ENCODE assay signal across 14 cellular contexts in the genomic region with DNA sequence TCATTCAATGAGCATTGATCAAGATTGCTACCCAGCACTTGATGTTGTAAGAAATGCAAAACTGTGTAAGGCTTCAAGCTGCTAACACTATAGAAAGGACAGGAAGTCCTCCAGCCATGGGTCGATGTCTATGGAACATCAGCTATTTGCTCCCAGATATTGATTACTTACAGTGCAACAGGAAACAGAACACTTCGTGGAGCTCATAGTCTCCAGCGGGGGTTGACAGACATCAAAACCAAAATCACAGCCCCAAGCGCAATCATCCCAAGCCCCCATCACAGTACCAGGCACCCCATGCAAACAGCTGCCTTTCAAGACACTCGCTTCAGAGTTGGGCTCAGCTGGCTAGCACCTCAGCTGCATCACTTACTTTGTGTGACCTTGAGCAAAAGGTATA. TPM values are rescaled to one million over a fixed set of nuclear protein-coding genes. Genes with fewer than 3 reads are reported as not detected.
DNase-seq lines count a peak whose midpoint lies in the region; ATAC-seq, FAIRE-seq and TF ChIP-seq lines count a peak whose summit lies in the region.
"Had no signal": no experiment of that assay in that cellular context is flagged by ENCODE, and none has a peak within 500 bp of the region (broad histone marks: within the 10 kb centered on the region; RNA-seq: fewer than 3 reads in every experiment).

No MANE protein-coding gene starts in this region.

- CTCF ChIA-PET in HepG2 (lab: Yijun Ruan, JAX; ENCODE audit: low intra/inter-chr PET ratio, low total read pairs): no interaction called here
- CTCF ChIA-PET in activated naive CD4-positive, alpha-beta T cell treated with anti-CD3 and anti-CD28 coated beads, Interleukin-2, amount 10 ng/mL, durations not matched to agents 7 days and 5 days (lab: Charles Lee): interaction anchor here (1.0 to 1.6 kb wide), 3 partner anchors 9 to 83 kb away, joined by 4 read pairs; no protein-coding TSS in a partner anchor

- no TSS peak for BruUV-seq in HepG2 (replicated peaks; lab: Mats Ljungman, UMichigan)

- DNase-seq in GM23338 (ENCODE audit: low spot score) (no peak), HepG2 (ENCODE audit: low spot score) (peak; percentile 54), OCI-M2 (lab: John Stamatoyannopoulos, UW; ENCODE audit: unreplicated experiment) (no peak), NCI-H2107 (lab: John Stamatoyannopoulos, UW) (no peak)
- no peak for DNase-seq in activated T-helper 2 cell treated with anti-CD3 and anti-CD28 coated beads, Interferon-gamma antibody, Interleukin-2, Interleukin-4, amounts not matched to agents 10 μg/mL and 5 μg/mL and 100 μg/mL, durations not matched to agents 14 hours and 24 hours and 36 hours (ENCODE audit: low spot score)
- DNase-seq in stimulated activated effector memory CD8-positive, alpha-beta T cell treated with anti-CD3 and anti-CD28 coated beads, Interleukin-12 subunit alpha, Interleukin-12 subunit beta, amount 100 ng/mL, for 72 hours (ENCODE audit: low spot score in 2 of 2): no peak
- no peak for DNase-seq in activated naive CD4-positive, alpha-beta T cell treated with anti-CD3 and anti-CD28 coated beads, Interleukin-2, amount 10 ng/mL, durations not matched to agents 7 days and 5 days
- DNase-seq: activated T-cell treated with anti-CD3 and anti-CD28 coated beads for 4 hours, DMS79, left colon, NCI-H1417 treated with DMSO at 0.1 percent for 48 hours had no signal

- H3K9me3 ChIP-seq in HepG2 (ENCODE audit: low read length): no peaks in the 10 kb centered on the region

- H3K4me3 ChIP-seq in GM23338 (no peak overlapping the region), HepG2 (replicated peaks in 1 of 3; ENCODE audit: insufficient read depth in 1 of 3, low read depth in 2 of 3, low read length in 3 of 3) (no peak overlapping the region; a peak in 2 of 6 replicates)
- H3K4me3 ChIP-seq: cardiac muscle cell had no signal

- H3K9me3 Mint-ChIP-seq in GM23338: no peaks in the 10 kb centered on the region
- no peaks in the 10 kb centered on the region for H3K9me3 Mint-ChIP-seq in activated T-helper 2 cell treated with anti-CD3 and anti-CD28 coated beads, Interferon-gamma antibody, Interleukin-2, Interleukin-4, amounts not matched to agents 10 μg/mL and 5 μg/mL and 100 μg/mL, durations not matched to agents 14 hours and 24 hours and 36 hours
- no peaks in the 10 kb centered on the region for H3K9me3 Mint-ChIP-seq in stimulated activated effector memory CD8-positive, alpha-beta T cell treated with anti-CD3 and anti-CD28 coated beads, Interleukin-12 subunit alpha, Interleukin-12 subunit beta, amount 100 ng/mL, for 72 hours
- H3K9me3 Mint-ChIP-seq in activated naive CD4-positive, alpha-beta T cell treated with anti-CD3 and anti-CD28 coated beads, Interleukin-2, amount 10 ng/mL, durations not matched to agents 7 days and 5 days: no peaks in the 10 kb centered on the region

- intact Hi-C loops in activated T-helper 2 cell treated with anti-CD3 and anti-CD28 coated beads, Interferon-gamma antibody, Interleukin-2, Interleukin-4, amounts not matched to agents 10 μg/mL and 5 μg/mL and 100 μg/mL, durations not matched to agents 14 hours and 24 hours and 36 hours (cut with micrococcal nuclease): loop anchor here (1.0 kb wide), 1 partner anchor 23 kb away; no protein-coding TSS in a partner anchor
- intact Hi-C loops in HepG2 (cut with micrococcal nuclease; ENCODE audit: unreplicated experiment): no loop called here

- no peak for TF ChIP-seq POLR2A in HepG2 (IDR thresholded peaks at IDR 0.05; ENCODE audit: insufficient read depth in 1 of 2, low read depth in 2 of 2, low read length in 2 of 2)

- TF ChIP-seq CTCF in GM23338 (conservative IDR thresholded peaks at IDR 0.05; ENCODE audit: low read depth in 2 of 2) (no peak), HepG2 (CRISPR knock-in tag; IDR thresholded peaks at IDR 0.05) (no peak)

- peaks cover 8% of the 10 kb centered on the region for H3K4me1 Mint-ChIP-seq in GM23338
- peaks cover 15% of the 10 kb centered on the region for H3K4me1 Mint-ChIP-seq in activated T-helper 2 cell treated with anti-CD3 and anti-CD28 coated beads, Interferon-gamma antibody, Interleukin-2, Interleukin-4, amounts not matched to agents 10 μg/mL and 5 μg/mL and 100 μg/mL, durations not matched to agents 14 hours and 24 hours and 36 hours (ENCODE audit: low read depth)
- peaks cover 26% of the 10 kb centered on the region for H3K4me1 Mint-ChIP-seq in stimulated activated effector memory CD8-positive, alpha-beta T cell treated with anti-CD3 and anti-CD28 coated beads, Interleukin-12 subunit alpha, Interleukin-12 subunit beta, amount 100 ng/mL, for 72 hours
- H3K4me1 Mint-ChIP-seq in activated naive CD4-positive, alpha-beta T cell treated with anti-CD3 and anti-CD28 coated beads, Interleukin-2, amount 10 ng/mL, durations not matched to agents 7 days and 5 days: peaks cover 4% of the 10 kb centered on the region

- ATAC-seq in GM23338: no peak
- ATAC-seq in HepG2: peak; percentile 77
- no peak for ATAC-seq in stimulated activated effector memory CD8-positive, alpha-beta T cell treated with anti-CD3 and anti-CD28 coated beads, Interleukin-12 subunit alpha, Interleukin-12 subunit beta, amount 100 ng/mL, for 72 hours
- ATAC-seq in GM18517 (IDR thresholded peaks at IDR 0.05; ENCODE audit: unreplicated experiment): no peak
- ATAC-seq: left colon had no signal

- no peak overlapping the region; the same call in 1 of the 2 replicates for H3K9ac ChIP-seq in HepG2 (ENCODE audit: insufficient read depth, low read depth, low read length)

- H3K4me1 ChIP-seq in GM23338 (ENCODE audit: insufficient read depth) (peaks cover 8% of the 10 kb centered on the region; the same call in 1 of the 2 replicates), HepG2 (ENCODE audit: insufficient read depth, low read length) (peaks cover 100% of the 10 kb centered on the region)

- peak in 1 of 2 experiments; percentile 32; a peak in 1 of 4 replicates for TF ChIP-seq EP300 in HepG2 (IDR thresholded peaks at IDR 0.05; ENCODE audit: low read depth in 2 of 2, low read length in 2 of 2)
- no peak for TF ChIP-seq EP300 in HepG2 (CRISPR knock-in tag; IDR thresholded peaks at IDR 0.05; ENCODE audit: borderline replicate concordance)

- peaks cover 3% of the 10 kb centered on the region for H3K27me3 Mint-ChIP-seq in GM23338 (ENCODE audit: insufficient read depth, low read depth, poor library complexity)
- no peaks in the 10 kb centered on the region for H3K27me3 Mint-ChIP-seq in activated T-helper 2 cell treated with anti-CD3 and anti-CD28 coated beads, Interferon-gamma antibody, Interleukin-2, Interleukin-4, amounts not matched to agents 10 μg/mL and 5 μg/mL and 100 μg/mL, durations not matched to agents 14 hours and 24 hours and 36 hours (ENCODE audit: low read depth)
- H3K27me3 Mint-ChIP-seq in activated naive CD4-positive, alpha-beta T cell treated with anti-CD3 and anti-CD28 coated beads, Interleukin-2, amount 10 ng/mL, durations not matched to agents 7 days and 5 days: peaks cover 4% of the 10 kb centered on the region

- 0 out of 2 replicates have a peak overlapping the region, but pooled peaks have one; percentile 2 for H2AFZ ChIP-seq in GM23338
- no peak overlapping the region for H2AFZ ChIP-seq in HepG2 (ENCODE audit: low read length)

- FAIRE-seq in HepG2 (lab: Jason Lieb, UNC): peak; percentile 26

- no peaks in the 10 kb centered on the region for H3F3A ChIP-seq in GM23338 (replicated peaks; ENCODE audit: low read depth)

- WGBS in HepG2 (ENCODE audit: low lambda C conversion rate): 8% methylated on average over 2 of the region's 5 CpGs

- POLR2A ChIA-PET in HepG2 (lab: Yijun Ruan, JAX): interaction anchor here (1.2 to 4.7 kb wide), 10 partner anchors 8 to 62 kb away, joined by 3 to 54 read pairs (median 10); partner anchors contain the start of gene DUSP1

- H3K27ac ChIP-seq in GM23338 (ENCODE audit: low read depth): no peak overlapping the region
- peak overlapping the region; percentile 28 for H3K27ac ChIP-seq in HepG2 (ENCODE audit: extremely low read length, insufficient read depth, low read length)
- H3K27ac ChIP-seq: cardiac muscle cell, VCaP had no signal

- H3K27ac Mint-ChIP-seq in GM23338: no peak overlapping the region
- peak overlapping the region; percentile 19 for H3K27ac Mint-ChIP-seq in activated T-helper 2 cell treated with anti-CD3 and anti-CD28 coated beads, Interferon-gamma antibody, Interleukin-2, Interleukin-4, amounts not matched to agents 10 μg/mL and 5 μg/mL and 100 μg/mL, durations not matched to agents 14 hours and 24 hours and 36 hours
- H3K27ac Mint-ChIP-seq in stimulated activated effector memory CD8-positive, alpha-beta T cell treated with anti-CD3 and anti-CD28 coated beads, Interleukin-12 subunit alpha, Interleukin-12 subunit beta, amount 100 ng/mL, for 72 hours: peak overlapping the region; percentile 60
- H3K27ac Mint-ChIP-seq in activated naive CD4-positive, alpha-beta T cell treated with anti-CD3 and anti-CD28 coated beads, Interleukin-2, amount 10 ng/mL, durations not matched to agents 7 days and 5 days: no peak overlapping the region

- H3K79me2 ChIP-seq in GM23338 (replicated peaks; ENCODE audit: insufficient read depth) (no peaks in the 10 kb centered on the region), HepG2 (ENCODE audit: insufficient read depth, low read length) (no peaks in the 10 kb centered on the region)

- TF ChIP-seq RAD21 in HepG2 (CRISPR knock-in tag; IDR thresholded peaks at IDR 0.05): no peak

- no peaks in the 10 kb centered on the region for H3K36me3 Mint-ChIP-seq in GM23338 (ENCODE audit: low read depth)
- H3K36me3 Mint-ChIP-seq in activated T-helper 2 cell treated with anti-CD3 and anti-CD28 coated beads, Interferon-gamma antibody, Interleukin-2, Interleukin-4, amounts not matched to agents 10 μg/mL and 5 μg/mL and 100 μg/mL, durations not matched to agents 14 hours and 24 hours and 36 hours (ENCODE audit: low read depth): no peaks in the 10 kb centered on the region
- H3K36me3 Mint-ChIP-seq in stimulated activated effector memory CD8-positive, alpha-beta T cell treated with anti-CD3 and anti-CD28 coated beads, Interleukin-12 subunit alpha, Interleukin-12 subunit beta, amount 100 ng/mL, for 72 hours: no peaks in the 10 kb centered on the region
- H3K36me3 Mint-ChIP-seq in activated naive CD4-positive, alpha-beta T cell treated with anti-CD3 and anti-CD28 coated beads, Interleukin-2, amount 10 ng/mL, durations not matched to agents 7 days and 5 days: no peaks in the 10 kb centered on the region

- H3K4me2 ChIP-seq in GM23338 (peak overlapping the region; percentile 52; the same call in 1 of the 2 replicates), HepG2 (ENCODE audit: low read depth, low read length) (peak overlapping the region; percentile 65)

- in situ Hi-C loops in HepG2 (cut with HindIII; ENCODE audit: extremely low pct_ligation_motif_present, low pct_unique_long_range_greater_than_20kb): no loop called here

- no peaks in the 10 kb centered on the region for H3K27me3 ChIP-seq in GM23338 (ENCODE audit: insufficient read depth)
- no peaks in the 10 kb centered on the region for H3K27me3 ChIP-seq in HepG2 (ENCODE audit: control insufficient read depth in 1 of 2, insufficient read depth in 2 of 2, low read length in 2 of 2)
- H3K27me3 ChIP-seq: cardiac muscle cell had no signal

- no peak overlapping the region for H3K4me3 Mint-ChIP-seq in GM23338
- H3K4me3 Mint-ChIP-seq in activated T-helper 2 cell treated with anti-CD3 and anti-CD28 coated beads, Interferon-gamma antibody, Interleukin-2, Interleukin-4, amounts not matched to agents 10 μg/mL and 5 μg/mL and 100 μg/mL, durations not matched to agents 14 hours and 24 hours and 36 hours (ENCODE audit: low read depth): no peak overlapping the region
- no peak overlapping the region for H3K4me3 Mint-ChIP-seq in stimulated activated effector memory CD8-positive, alpha-beta T cell treated with anti-CD3 and anti-CD28 coated beads, Interleukin-12 subunit alpha, Interleukin-12 subunit beta, amount 100 ng/mL, for 72 hours
- no peak overlapping the region for H3K4me3 Mint-ChIP-seq in activated naive CD4-positive, alpha-beta T cell treated with anti-CD3 and anti-CD28 coated beads, Interleukin-2, amount 10 ng/mL, durations not matched to agents 7 days and 5 days

- H4K20me1 ChIP-seq in GM23338 (replicated peaks; ENCODE audit: insufficient read depth) (no peaks in the 10 kb centered on the region; the same call in 1 of the 2 replicates), HepG2 (ENCODE audit: insufficient read depth, low read length) (no peaks in the 10 kb centered on the region)

- no peaks in the 10 kb centered on the region for H3K9me2 ChIP-seq in GM23338 (ENCODE audit: insufficient read depth)

- H3K36me3 ChIP-seq in GM23338 (ENCODE audit: insufficient read depth) (no peaks in the 10 kb centered on the region), HepG2 (replicated peaks in 1 of 2; ENCODE audit: control insufficient read depth in 1 of 2, insufficient read depth in 2 of 2, low read length in 2 of 2) (no peaks in the 10 kb centered on the region)
- H3K36me3 ChIP-seq: cardiac muscle cell had no signal

RNA-seq across cellular contexts. Expression of gene DUSP1, which starts 26.8 kb away (rescaled TPM):
- total RNA-seq in GM23338 (2014; rRNA removed; shearing (Covaris generic)): 12.8 and 17.2 TPM in 2 replicates
- polyA plus RNA-seq in GM23338 (2016; fragmentation: Nextera tagmentation; extraction: Ambion mirVana) (8.7 and 9.7 TPM in 2 replicates), HepG2 (2011; rRNA removed) (55.5 and 79.2 TPM in 2 replicates)
- total RNA-seq in activated T-helper 2 cell treated with anti-CD3 and anti-CD28 coated beads, Interferon-gamma antibody, Interleukin-2, Interleukin-4, amounts not matched to agents 10 μg/mL and 5 μg/mL and 100 μg/mL, durations not matched to agents 14 hours and 24 hours and 36 hours: 8.9 and 9.7 TPM in 2 replicates
- 18.0 and 27.1 TPM in 2 replicates for total RNA-seq in HepG2 (2016; rRNA removed; fragmentation: Illumina TruSeq; extraction: Trizol)
- 7.1 and 7.8 TPM in 2 replicates for total RNA-seq in HepG2 (2016; cell fraction: cytosol; rRNA removed; fragmentation: Illumina TruSeq; extraction: Trizol; ENCODE audit: low read depth)
- 15.8 and 29.9 TPM in 2 replicates for total RNA-seq in HepG2 (2016; cell fraction: insoluble cytoplasmic fraction; rRNA removed; fragmentation: Illumina TruSeq; extraction: Trizol)
- total RNA-seq in HepG2 (2016; cell fraction: membrane; rRNA removed; fragmentation: Illumina TruSeq; extraction: Trizol): 14.2 and 16.6 TPM in 2 replicates
- 53.7 and 56.5 TPM in 2 replicates for total RNA-seq in HepG2 (2016; cell fraction: nucleus; rRNA removed; fragmentation: Illumina TruSeq; extraction: Trizol)
- 59.1 and 69.7 TPM in 2 replicates for polyA plus RNA-seq in HepG2 (2011; cell fraction: cytosol; rRNA removed)
- polyA plus RNA-seq in HepG2 (2011; cell fraction: nucleus; rRNA removed): 85.1 and 113 TPM in 2 replicates
- 48.1 and 56.6 TPM in 2 replicates for polyA plus RNA-seq in HepG2 (2012)
- 4.7 and 6.0 TPM in 2 replicates for polyA plus RNA-seq in HepG2 (2016; cell fraction: cytosol; fragmentation: Illumina TruSeq; extraction: Trizol; ENCODE audit: low read depth)
- polyA plus RNA-seq in HepG2 (2016; cell fraction: insoluble cytoplasmic fraction; fragmentation: Illumina TruSeq; extraction: Trizol; ENCODE audit: low read depth): 17.2 and 23.0 TPM in 2 replicates
- polyA plus RNA-seq in HepG2 (2016; cell fraction: membrane; fragmentation: Illumina TruSeq; extraction: Trizol; ENCODE audit: low read depth): 9.3 and 9.4 TPM in 2 replicates
- 63.2 and 85.8 TPM in 2 replicates for polyA plus RNA-seq in HepG2 (2016; cell fraction: nucleus; fragmentation: Illumina TruSeq; extraction: Trizol; ENCODE audit: insufficient read depth, low read depth)
- 142 and 198 TPM in 2 replicates for polyA minus RNA-seq in HepG2 (2011; rRNA and poly(A)+ RNA removed; ENCODE audit: low replicate concordance)
- polyA minus RNA-seq in HepG2 (2011; cell fraction: cytosol; rRNA and poly(A)+ RNA removed): 72.5 and 80.5 TPM in 2 replicates
- 95.3 and 131 TPM in 2 replicates for polyA minus RNA-seq in HepG2 (2011; cell fraction: nucleus; rRNA and poly(A)+ RNA removed)

RNA-seq across cellular contexts. Expression of gene ERGIC1, which starts 36.3 kb away (rescaled TPM):
- total RNA-seq in GM23338 (2014; rRNA removed; shearing (Covaris generic)): 92.2 and 99.9 TPM in 2 replicates
- 21.2 and 25.2 TPM in 2 replicates for polyA plus RNA-seq in GM23338 (2016; fragmentation: Nextera tagmentation; extraction: Ambion mirVana)
- 53.1 and 54.8 TPM in 2 replicates for total RNA-seq in activated T-helper 2 cell treated with anti-CD3 and anti-CD28 coated beads, Interferon-gamma antibody, Interleukin-2, Interleukin-4, amounts not matched to agents 10 μg/mL and 5 μg/mL and 100 μg/mL, durations not matched to agents 14 hours and 24 hours and 36 hours
- total RNA-seq in HepG2 (2016; rRNA removed; fragmentation: Illumina TruSeq; extraction: Trizol): 56.6 and 78.5 TPM in 2 replicates
- 56.7 and 59.9 TPM in 2 replicates for total RNA-seq in HepG2 (2016; cell fraction: cytosol; rRNA removed; fragmentation: Illumina TruSeq; extraction: Trizol; ENCODE audit: low read depth)
- 51.2 and 75.8 TPM in 2 replicates for total RNA-seq in HepG2 (2016; cell fraction: insoluble cytoplasmic fraction; rRNA removed; fragmentation: Illumina TruSeq; extraction: Trizol)
- 144 and 156 TPM in 2 replicates for total RNA-seq in HepG2 (2016; cell fraction: membrane; rRNA removed; fragmentation: Illumina TruSeq; extraction: Trizol)
- 57.0 and 67.0 TPM in 2 replicates for total RNA-seq in HepG2 (2016; cell fraction: nucleus; rRNA removed; fragmentation: Illumina TruSeq; extraction: Trizol)
- polyA plus RNA-seq in HepG2 (2011; rRNA removed): 184 and 205 TPM in 2 replicates
- polyA plus RNA-seq in HepG2 (2011; cell fraction: cytosol; rRNA removed): 216 and 224 TPM in 2 replicates
- 121 and 137 TPM in 2 replicates for polyA plus RNA-seq in HepG2 (2011; cell fraction: nucleus; rRNA removed)
- polyA plus RNA-seq in HepG2 (2012): 145 and 175 TPM in 2 replicates
- 87.6 and 105 TPM in 2 replicates for polyA plus RNA-seq in HepG2 (2016; cell fraction: cytosol; fragmentation: Illumina TruSeq; extraction: Trizol; ENCODE audit: low read depth)
- 71.8 and 81.7 TPM in 2 replicates for polyA plus RNA-seq in HepG2 (2016; cell fraction: insoluble cytoplasmic fraction; fragmentation: Illumina TruSeq; extraction: Trizol; ENCODE audit: low read depth)
- 183 and 185 TPM in 2 replicates for polyA plus RNA-seq in HepG2 (2016; cell fraction: membrane; fragmentation: Illumina TruSeq; extraction: Trizol; ENCODE audit: low read depth)
- polyA plus RNA-seq in HepG2 (2016; cell fraction: nucleus; fragmentation: Illumina TruSeq; extraction: Trizol; ENCODE audit: insufficient read depth, low read depth): 94.6 and 95.4 TPM in 2 replicates
- 179 and 302 TPM in 2 replicates for polyA minus RNA-seq in HepG2 (2011; rRNA and poly(A)+ RNA removed; ENCODE audit: low replicate concordance)
- polyA minus RNA-seq in HepG2 (2011; cell fraction: cytosol; rRNA and poly(A)+ RNA removed): 60.3 and 74.0 TPM in 2 replicates
- polyA minus RNA-seq in HepG2 (2011; cell fraction: nucleus; rRNA and poly(A)+ RNA removed): 85.1 and 89.6 TPM in 2 replicates

Comparison
In these comparisons a context has a peak if more than half of its experiments do, and no peak if none do; other contexts are left out.
1. H3K27ac Mint-ChIP-seq: peak in activated T-helper 2 cell treated with anti-CD3 and anti-CD28 coated beads, Interferon-gamma antibody, Interleukin-2, Interleukin-4, amounts not matched to agents 10 μg/mL and 5 μg/mL and 100 μg/mL, durations not matched to agents 14 hours and 24 hours and 36 hours (single experiment) and stimulated activated effector memory CD8-positive, alpha-beta T cell treated with anti-CD3 and anti-CD28 coated beads, Interleukin-12 subunit alpha, Interleukin-12 subunit beta, amount 100 ng/mL, for 72 hours (single experiment); none in GM23338 (single experiment) and activated naive CD4-positive, alpha-beta T cell treated with anti-CD3 and anti-CD28 coated beads, Interleukin-2, amount 10 ng/mL, durations not matched to agents 7 days and 5 days (single experiment).